ENCODE assay signal across 8 cellular contexts in genomic region chr19:40285353-40286234, GRCh38. TPM values are rescaled to one million over a fixed set of nuclear protein-coding genes. Genes with fewer than 3 reads are reported as not detected.
DNase-seq lines count a peak whose midpoint lies in the region; ATAC-seq and TF ChIP-seq lines count a peak whose summit lies in the region.

No MANE protein-coding gene starts in this region.

- TF ChIP-seq CTCF in GM23338 (conservative IDR thresholded peaks at IDR 0.05; ENCODE audit: low read depth in 2 of 2) = no peak
- no peak for TF ChIP-seq CTCF in fibroblast of mammary gland (conservative IDR thresholded peaks at IDR 0.05; ENCODE audit: control insufficient read depth, insufficient read depth, low read depth, low read length)

- H3K27ac ChIP-seq in GM23338 (ENCODE audit: low read depth) = peak overlapping the region; percentile 88
- peak overlapping the region; percentile 97 for H3K27ac ChIP-seq in naive thymus-derived CD4-positive, alpha-beta T cell (ENCODE audit: low read depth, low read length)

- peaks cover 12% of the 10 kb centered on the region for H3F3A ChIP-seq in GM23338 (replicated peaks; ENCODE audit: low read depth)

- POLR2A ChIA-PET in naive thymus-derived CD4-positive, alpha-beta T cell (lab: Charles Lee) = no interaction called here

- H3K79me2 ChIP-seq in GM23338 (replicated peaks; ENCODE audit: insufficient read depth) = peaks cover 41% of the 10 kb centered on the region

- H3K4me2 ChIP-seq in GM23338 = peak overlapping the region; percentile 70

- intact Hi-C loops in activated T-helper 2 cell treated with anti-CD3 and anti-CD28 coated beads, Interferon-gamma antibody, Interleukin-2, Interleukin-4, amounts not matched to agents 10 μg/mL and 5 μg/mL and 100 μg/mL, durations not matched to agents 14 hours and 24 hours and 36 hours (cut with micrococcal nuclease) = loop anchor here (1.0 to 10.0 kb wide), 4 partner anchors 140 to 519 kb away; partner anchors contain the start of genes LTBP4 and SERTAD1
- intact Hi-C loops in naive thymus-derived CD4-positive, alpha-beta T cell (cut with micrococcal nuclease) = loop anchor here (1.0 to 10.0 kb wide), 18 partner anchors 11 to 1433 kb away; partner anchors contain the start of genes C19orf47 (in 2 of the 2), MAP3K10 (in 2 of the 2), PLD3 (in 2 of the 2) and BLVRB (in 1 of the 2)

- no peak overlapping the region for H2AFZ ChIP-seq in GM23338

- no peaks in the 10 kb centered on the region for H4K20me1 ChIP-seq in GM23338 (replicated peaks; ENCODE audit: insufficient read depth)

- peaks cover 39% of the 10 kb centered on the region for H3K4me1 Mint-ChIP-seq in GM23338
- H3K4me1 Mint-ChIP-seq in activated T-helper 2 cell treated with anti-CD3 and anti-CD28 coated beads, Interferon-gamma antibody, Interleukin-2, Interleukin-4, amounts not matched to agents 10 μg/mL and 5 μg/mL and 100 μg/mL, durations not matched to agents 14 hours and 24 hours and 36 hours (ENCODE audit: low read depth) = peaks cover 28% of the 10 kb centered on the region
- H3K4me1 Mint-ChIP-seq in naive thymus-derived CD4-positive, alpha-beta T cell = peaks cover 24 to 59% (median 49%) of the 10 kb centered on the region in 7 donors
- H3K4me1 Mint-ChIP-seq in stimulated activated memory B cell treated with anti-CD40 and anti-IgM and Interleukin-4, amounts not matched to agents 10 μg/mL and 1 μg/mL and 100 μg/mL, for 72 hours = peaks cover 57% of the 10 kb centered on the region

- peaks cover 3% of the 10 kb centered on the region; the same call in 2 of the 3 replicates for H3K9me3 Mint-ChIP-seq in GM23338
- no peaks in the 10 kb centered on the region for H3K9me3 Mint-ChIP-seq in activated T-helper 2 cell treated with anti-CD3 and anti-CD28 coated beads, Interferon-gamma antibody, Interleukin-2, Interleukin-4, amounts not matched to agents 10 μg/mL and 5 μg/mL and 100 μg/mL, durations not matched to agents 14 hours and 24 hours and 36 hours
- H3K9me3 Mint-ChIP-seq in naive thymus-derived CD4-positive, alpha-beta T cell = peaks cover 0 to 3% (median 0%) of the 10 kb centered on the region in 11 donors
- no peaks in the 10 kb centered on the region for H3K9me3 Mint-ChIP-seq in stimulated activated memory B cell treated with anti-CD40 and anti-IgM and Interleukin-4, amounts not matched to agents 10 μg/mL and 1 μg/mL and 100 μg/mL, for 72 hours

- peaks cover 12% of the 10 kb centered on the region for H3K4me1 ChIP-seq in GM23338 (ENCODE audit: insufficient read depth)
- peaks cover 13 to 38% of the 10 kb centered on the region in 2 donors for H3K4me1 ChIP-seq in naive thymus-derived CD4-positive, alpha-beta T cell (ENCODE audit: control insufficient read depth in 2 of 2, insufficient read depth in 2 of 2, low read length in 2 of 2)

- peak overlapping the region; percentile 98 for H3K4me3 ChIP-seq in GM23338
- peak overlapping the region; percentile 88 for H3K4me3 ChIP-seq in fibroblast of mammary gland (ENCODE audit: control insufficient read depth, low read depth, low read length)
- peak overlapping the region; percentile 81 for H3K4me3 ChIP-seq in naive thymus-derived CD4-positive, alpha-beta T cell (ENCODE audit: low read length)

- no peaks in the 10 kb centered on the region for H3K36me3 ChIP-seq in GM23338 (ENCODE audit: insufficient read depth)
- peaks cover 0 to 9% (median 0%) of the 10 kb centered on the region in 3 experiments for H3K36me3 ChIP-seq in naive thymus-derived CD4-positive, alpha-beta T cell (ENCODE audit: control insufficient read depth in 2 of 3, insufficient read depth in 3 of 3, low read length in 3 of 3)

- CTCF ChIA-PET in naive thymus-derived CD4-positive, alpha-beta T cell (lab: Charles Lee) = no interaction called here

- peak; percentile 100 for DNase-seq in EH (ENCODE audit: low read depth)
- DNase-seq in GM23338 (ENCODE audit: low spot score) = peak; percentile 99
- peak; percentile 100 for DNase-seq in Kasumi-1 (lab: John Stamatoyannopoulos, UW)
- DNase-seq in RKO (ENCODE audit: low spot score) = peak; percentile 100
- peak; percentile 99 for DNase-seq in activated T-helper 2 cell treated with anti-CD3 and anti-CD28 coated beads, Interferon-gamma antibody, Interleukin-2, Interleukin-4, amounts not matched to agents 10 μg/mL and 5 μg/mL and 100 μg/mL, durations not matched to agents 14 hours and 24 hours and 36 hours (ENCODE audit: low spot score)
- peak; percentile 99 for DNase-seq in fibroblast of mammary gland (ENCODE audit: low read depth)
- DNase-seq in naive thymus-derived CD4-positive, alpha-beta T cell = peak; percentile 84 to 100 (median 99)

- no peaks in the 10 kb centered on the region for H3K36me3 Mint-ChIP-seq in GM23338 (ENCODE audit: low read depth)
- peaks cover 5% of the 10 kb centered on the region for H3K36me3 Mint-ChIP-seq in activated T-helper 2 cell treated with anti-CD3 and anti-CD28 coated beads, Interferon-gamma antibody, Interleukin-2, Interleukin-4, amounts not matched to agents 10 μg/mL and 5 μg/mL and 100 μg/mL, durations not matched to agents 14 hours and 24 hours and 36 hours (ENCODE audit: low read depth)
- peaks cover 0 to 1% (median 0%) of the 10 kb centered on the region in 5 donors for H3K36me3 Mint-ChIP-seq in naive thymus-derived CD4-positive, alpha-beta T cell
- H3K36me3 Mint-ChIP-seq in stimulated activated memory B cell treated with anti-CD40 and anti-IgM and Interleukin-4, amounts not matched to agents 10 μg/mL and 1 μg/mL and 100 μg/mL, for 72 hours = no peaks in the 10 kb centered on the region

- no peaks in the 10 kb centered on the region for H3K9me2 ChIP-seq in GM23338 (ENCODE audit: insufficient read depth)

- H3K27me3 ChIP-seq in GM23338 (ENCODE audit: insufficient read depth) = no peaks in the 10 kb centered on the region
- H3K27me3 ChIP-seq in naive thymus-derived CD4-positive, alpha-beta T cell (ENCODE audit: control insufficient read depth in 2 of 2, insufficient read depth in 2 of 2, low read length in 2 of 2) = no peaks in the 10 kb centered on the region

- peaks cover 15% of the 10 kb centered on the region for H3K27me3 Mint-ChIP-seq in GM23338 (ENCODE audit: insufficient read depth, low read depth, poor library complexity)
- no peaks in the 10 kb centered on the region for H3K27me3 Mint-ChIP-seq in activated T-helper 2 cell treated with anti-CD3 and anti-CD28 coated beads, Interferon-gamma antibody, Interleukin-2, Interleukin-4, amounts not matched to agents 10 μg/mL and 5 μg/mL and 100 μg/mL, durations not matched to agents 14 hours and 24 hours and 36 hours (ENCODE audit: low read depth)
- H3K27me3 Mint-ChIP-seq in naive thymus-derived CD4-positive, alpha-beta T cell = peaks cover 0 to 2% (median 0%) of the 10 kb centered on the region in 5 donors
- no peaks in the 10 kb centered on the region for H3K27me3 Mint-ChIP-seq in stimulated activated memory B cell treated with anti-CD40 and anti-IgM and Interleukin-4, amounts not matched to agents 10 μg/mL and 1 μg/mL and 100 μg/mL, for 72 hours

- peak overlapping the region; percentile 87 for H3K4me3 Mint-ChIP-seq in GM23338
- peak overlapping the region; percentile 85 for H3K4me3 Mint-ChIP-seq in activated T-helper 2 cell treated with anti-CD3 and anti-CD28 coated beads, Interferon-gamma antibody, Interleukin-2, Interleukin-4, amounts not matched to agents 10 μg/mL and 5 μg/mL and 100 μg/mL, durations not matched to agents 14 hours and 24 hours and 36 hours (ENCODE audit: low read depth)
- peak overlapping the region; percentile 84 to 97 (median 92) for H3K4me3 Mint-ChIP-seq in naive thymus-derived CD4-positive, alpha-beta T cell
- peak overlapping the region; percentile 84 for H3K4me3 Mint-ChIP-seq in stimulated activated memory B cell treated with anti-CD40 and anti-IgM and Interleukin-4, amounts not matched to agents 10 μg/mL and 1 μg/mL and 100 μg/mL, for 72 hours

- no peaks in the 10 kb centered on the region for H3K9me3 ChIP-seq in naive thymus-derived CD4-positive, alpha-beta T cell (ENCODE audit: control insufficient read depth in 2 of 3, low read length in 3 of 3)

- peak; percentile 83 for ATAC-seq in GM23338
- peak; percentile 89 for ATAC-seq in naive thymus-derived CD4-positive, alpha-beta T cell
- peak; percentile 94 for ATAC-seq in stimulated activated memory B cell treated with anti-CD40 and anti-IgM and Interleukin-4, amounts not matched to agents 10 μg/mL and 1 μg/mL and 100 μg/mL, for 72 hours

- peak overlapping the region; percentile 100 for H3K27ac Mint-ChIP-seq in GM23338
- peak overlapping the region; percentile 99 for H3K27ac Mint-ChIP-seq in activated T-helper 2 cell treated with anti-CD3 and anti-CD28 coated beads, Interferon-gamma antibody, Interleukin-2, Interleukin-4, amounts not matched to agents 10 μg/mL and 5 μg/mL and 100 μg/mL, durations not matched to agents 14 hours and 24 hours and 36 hours
- H3K27ac Mint-ChIP-seq in naive thymus-derived CD4-positive, alpha-beta T cell = peak overlapping the region; percentile 96 to 100 (median 99)
- H3K27ac Mint-ChIP-seq in stimulated activated memory B cell treated with anti-CD40 and anti-IgM and Interleukin-4, amounts not matched to agents 10 μg/mL and 1 μg/mL and 100 μg/mL, for 72 hours = peak overlapping the region; percentile 96

RNA-seq across cellular contexts. Expression of gene AKT2, which starts 0.4 kb away (rescaled TPM):
- 105 and 123 TPM in 2 replicates for total RNA-seq in GM23338 (2014; rRNA removed; shearing (Covaris generic))
- 16.6 and 17.6 TPM in 2 replicates for polyA plus RNA-seq in GM23338 (2016; fragmentation: Nextera tagmentation; extraction: Ambion mirVana)
- total RNA-seq in activated T-helper 2 cell treated with anti-CD3 and anti-CD28 coated beads, Interferon-gamma antibody, Interleukin-2, Interleukin-4, amounts not matched to agents 10 μg/mL and 5 μg/mL and 100 μg/mL, durations not matched to agents 14 hours and 24 hours and 36 hours = 148 and 149 TPM in 2 replicates
- 100 to 1,000 TPM; 149 to 220 (median 183) TPM for total RNA-seq in naive thymus-derived CD4-positive, alpha-beta T cell
- 10 to 100 TPM; 22.5 to 38.4 TPM for polyA plus RNA-seq in naive thymus-derived CD4-positive, alpha-beta T cell

RNA-seq across cellular contexts. Expression of gene CCNP, which starts 59.1 kb away (rescaled TPM):
- total RNA-seq in GM23338 (2014; rRNA removed; shearing (Covaris generic)) = 0.39 and 7.1 TPM in 2 replicates
- 2.2 and 3.3 TPM in 2 replicates for polyA plus RNA-seq in GM23338 (2016; fragmentation: Nextera tagmentation; extraction: Ambion mirVana)
- total RNA-seq in activated T-helper 2 cell treated with anti-CD3 and anti-CD28 coated beads, Interferon-gamma antibody, Interleukin-2, Interleukin-4, amounts not matched to agents 10 μg/mL and 5 μg/mL and 100 μg/mL, durations not matched to agents 14 hours and 24 hours and 36 hours = 0.25 TPM in 1 of 2 replicates, not detected in the other
- total RNA-seq in naive thymus-derived CD4-positive, alpha-beta T cell = 1 to 10 TPM in 4 of 5 experiments, under 1 TPM in 1; 0.29 to 2.5 (median 1.5) TPM
- not detected for polyA plus RNA-seq in naive thymus-derived CD4-positive, alpha-beta T cell

Comparison
In these comparisons a context has a peak if more than half of its experiments do, and no peak if none do; other contexts are left out.
1. Peak in every context shown above with its lines: DNase-seq, ATAC-seq, H3K4me3 ChIP-seq and H3K27ac ChIP-seq.